In genomic region chr2:96952976-96953610, GRCh38 we compare ENCODE assay signal across 15 cellular contexts. TPM values are rescaled to one million over a fixed set of nuclear protein-coding genes. Genes with fewer than 3 reads are reported as not detected.
A peak's percentile ranks its signal among the peaks of the same experiment; 100 is the strongest.
DNase-seq lines count a peak whose midpoint lies in the region; ATAC-seq, FAIRE-seq and TF ChIP-seq lines count a peak whose summit lies in the region.
"Had no signal": no experiment of that assay in that cellular context is flagged by ENCODE, and none has a peak within 500 bp of the region (broad histone marks: within the 10 kb centered on the region; RNA-seq: fewer than 3 reads in every experiment).

No MANE protein-coding gene starts in this region.

- BruUV-seq in PC-3 (replicated peaks; lab: Mats Ljungman, UMichigan), result no TSS peak

- H3K27ac Mint-ChIP-seq in activated CD4-positive, alpha-beta T cell treated with anti-CD3 and anti-CD28 coated beads, Interleukin-2, amount 10 ng/mL, durations not matched to agents 7 days and 5 days, result peak overlapping the region; percentile 77
- H3K27ac Mint-ChIP-seq in mesothelial cell of epicardium, result peak overlapping the region; percentile 92
- H3K27ac Mint-ChIP-seq in HFFc6, result no peak overlapping the region

- H4K8ac ChIP-seq in H1 (ENCODE audit: extremely low read depth, insufficient read depth, low read length), result 0 out of 2 replicates have a peak overlapping the region, but pooled peaks have one; percentile 48

- no peak for TF ChIP-seq POLR2A in H1 (IDR thresholded peaks at IDR 0.05; ENCODE audit: control extremely low read depth in 1 of 2, low read depth in 2 of 2, low read length in 2 of 2)

- H3K4me3 ChIP-seq in H1 (ENCODE audit: extremely low read depth in 1 of 4, insufficient read depth in 2 of 4, low read depth in 3 of 4, low read length in 4 of 4) (no peak overlapping the region), PC-3 (ENCODE audit: low read length) (no peak overlapping the region)

- no peak for TF ChIP-seq RAD21 in H1 (IDR thresholded peaks at IDR 0.05 in 1 of 2, conservative IDR thresholded peaks at IDR 0.05 in 1 of 2; ENCODE audit: low read depth in 2 of 2, low read length in 2 of 2)

- H3K9me3 ChIP-seq in H1 (ENCODE audit: insufficient read depth in 2 of 2, low read depth in 1 of 2, low read length in 1 of 2) (no peaks in the 10 kb centered on the region), PC-3 (ENCODE audit: low read length) (no peaks in the 10 kb centered on the region)

- no peak overlapping the region; the same call in 1 of the 2 replicates for H2BK12ac ChIP-seq in H1 (ENCODE audit: low read depth, low read length)

- H4K5ac ChIP-seq in H1 (ENCODE audit: insufficient read length, low read depth, low read length), result no peak overlapping the region

- ATAC-seq in PC-3, result no peak

- no peak overlapping the region; a peak in 1 of 7 replicates for H3K9ac ChIP-seq in H1 (replicated peaks in 1 of 4; ENCODE audit: extremely low read depth in 1 of 4, low read depth in 3 of 4, low read length in 3 of 4)
- no peak overlapping the region for H3K9ac ChIP-seq in PC-3 (ENCODE audit: low read length)

- CTCF ChIA-PET in activated CD4-positive, alpha-beta T cell treated with anti-CD3 and anti-CD28 coated beads, Interleukin-2, amount 10 ng/mL, durations not matched to agents 7 days and 5 days (lab: Charles Lee), result interaction anchor here (0.9 to 4.7 kb wide), 6 partner anchors 12 to 95 kb away, joined by 4 to 36 read pairs (median 7); partner anchors contain the start of gene ANKRD39
- CTCF ChIA-PET in H1 (lab: Charles Lee; ENCODE audit: partially characterized antibody), result interaction anchor here (0.8 to 5.1 kb wide), 18 partner anchors 10 to 159 kb away, joined by 3 to 89 read pairs (median 8); partner anchors contain the start of genes ANKRD36, ANKRD39 and SEMA4C
- CTCF ChIA-PET in PC-3 (lab: Charles Lee), result interaction anchor here (0.8 kb wide), 1 partner anchor 95 kb away, joined by 10 read pairs; the partner anchor contains the start of gene ANKRD39

- no peaks in the 10 kb centered on the region for H3K9me3 Mint-ChIP-seq in activated CD4-positive, alpha-beta T cell treated with anti-CD3 and anti-CD28 coated beads, Interleukin-2, amount 10 ng/mL, durations not matched to agents 7 days and 5 days
- H3K9me3 Mint-ChIP-seq in mesothelial cell of epicardium (no peaks in the 10 kb centered on the region), HFFc6 (no peaks in the 10 kb centered on the region)

- peak overlapping the region; percentile 49 for H3K4ac ChIP-seq in H1 (replicated peaks; ENCODE audit: insufficient read length, low read depth, low read length)

- H4K20me1 ChIP-seq in H1 (replicated peaks in 1 of 2; ENCODE audit: control insufficient read depth in 1 of 2, insufficient read depth in 2 of 2, low read length in 2 of 2) (no peaks in the 10 kb centered on the region), PC-3 (ENCODE audit: low read length) (no peaks in the 10 kb centered on the region)

- H3K4me3 Mint-ChIP-seq in activated CD4-positive, alpha-beta T cell treated with anti-CD3 and anti-CD28 coated beads, Interleukin-2, amount 10 ng/mL, durations not matched to agents 7 days and 5 days, result no peak overlapping the region
- H3K4me3 Mint-ChIP-seq in mesothelial cell of epicardium, result peak overlapping the region; percentile 17
- no peak overlapping the region; the same call in 1 of the 2 replicates for H3K4me3 Mint-ChIP-seq in HFFc6

- H2AFZ ChIP-seq in H1 (ENCODE audit: low read length), result no peak overlapping the region
- no peak overlapping the region for H2AFZ ChIP-seq in PC-3 (ENCODE audit: low read length)

- WGBS in H1 (ENCODE audit: extremely low coverage in 1 of 2, insufficient coverage in 1 of 2, insufficient read length in 1 of 2, insufficient replicate concordance in 2 of 2, low coverage in 1 of 2, low lambda C conversion rate in 2 of 2, missing lambda C conversion rate in 1 of 2), 2 experiments, result 86% methylated on average over 11 of the region's 11 CpGs; no CpG with 5 or more reads in 1 of the 2 experiments

- POLR2A ChIA-PET in activated CD4-positive, alpha-beta T cell treated with anti-CD3 and anti-CD28 coated beads, Interleukin-2, amount 10 ng/mL, durations not matched to agents 7 days and 5 days (lab: Charles Lee), result no interaction called here
- POLR2A ChIA-PET in H1 (lab: Charles Lee; ENCODE audit: partially characterized antibody) (interaction anchor here (1.3 to 2.0 kb wide), 3 partner anchors 85 to 88 kb away, joined by 4 to 5 read pairs (median 4); no protein-coding TSS in a partner anchor), PC-3 (lab: Charles Lee; ENCODE audit: unreplicated experiment) (interaction anchor here (0.7 kb wide), 1 partner anchor 189 kb away, joined by 4 read pairs; no protein-coding TSS in a partner anchor)

- H3K23ac ChIP-seq in H1 (ENCODE audit: insufficient read length), result no peak overlapping the region

- H3F3A ChIP-seq in PC-3 (ENCODE audit: low read length, unreplicated experiment), result no peaks in the 10 kb centered on the region

- no peak overlapping the region for H2AK5ac ChIP-seq in H1 (ENCODE audit: low read depth, low read length)

- H3K27me3 Mint-ChIP-seq in activated CD4-positive, alpha-beta T cell treated with anti-CD3 and anti-CD28 coated beads, Interleukin-2, amount 10 ng/mL, durations not matched to agents 7 days and 5 days, result no peaks in the 10 kb centered on the region
- H3K27me3 Mint-ChIP-seq in mesothelial cell of epicardium (ENCODE audit: low read depth) (no peaks in the 10 kb centered on the region), HFFc6 (ENCODE audit: insufficient read depth) (peaks cover 28% of the 10 kb centered on the region)

- intact Hi-C loops in PC-3 (cut with micrococcal nuclease), result loop anchor here (5.0 kb wide), 1 partner anchor 81 kb away; the partner anchor contains the start of gene SEMA4C

- peaks cover 0 to 5% (median 1%) of the 10 kb centered on the region in 4 experiments; a peak in 3 of 7 replicates for H3K27me3 ChIP-seq in H1 (replicated peaks in 1 of 4; ENCODE audit: control insufficient read depth in 3 of 4, extremely low read depth in 1 of 4, insufficient read depth in 3 of 4, low read length in 3 of 4)
- H3K27me3 ChIP-seq in PC-3 (ENCODE audit: low read length), result no peaks in the 10 kb centered on the region
- H3K27me3 ChIP-seq: brain microvascular endothelial cell had no signal

- no peaks in the 10 kb centered on the region for H3K36me3 ChIP-seq in H1 (ENCODE audit: control insufficient read depth in 2 of 4, insufficient read depth in 4 of 4, low read length in 3 of 4)
- H3K36me3 ChIP-seq in PC-3 (ENCODE audit: low read depth, low read length), result no peaks in the 10 kb centered on the region
- H3K36me3 ChIP-seq: brain microvascular endothelial cell had no signal

- peaks cover 4 to 9% (median 7%) of the 10 kb centered on the region in 4 experiments; a peak in 6 of 7 replicates for H3K4me1 ChIP-seq in H1 (replicated peaks in 1 of 4; ENCODE audit: control insufficient read depth in 3 of 4, insufficient read depth in 4 of 4, low read length in 3 of 4)
- H3K4me1 ChIP-seq in PC-3 (ENCODE audit: insufficient read depth, low read length), result peaks cover 4% of the 10 kb centered on the region; the same call in 1 of the 2 replicates

- no peak overlapping the region for H3K56ac ChIP-seq in H1 (replicated peaks; ENCODE audit: insufficient read length, low read depth, low read length)

- no peak for TF ChIP-seq EP300 in H1 (IDR thresholded peaks at IDR 0.05; ENCODE audit: borderline replicate concordance in 1 of 2, low read depth in 2 of 2, low read length in 2 of 2)

- H3K79me1 ChIP-seq in H1 (ENCODE audit: low read depth, low read length), result no peaks in the 10 kb centered on the region

- H3K4me1 Mint-ChIP-seq in activated CD4-positive, alpha-beta T cell treated with anti-CD3 and anti-CD28 coated beads, Interleukin-2, amount 10 ng/mL, durations not matched to agents 7 days and 5 days, result peaks cover 41% of the 10 kb centered on the region
- H3K4me1 Mint-ChIP-seq in mesothelial cell of epicardium (peaks cover 58% of the 10 kb centered on the region), HFFc6 (ENCODE audit: low read depth) (peaks cover 10% of the 10 kb centered on the region)

- no peak overlapping the region for H3K18ac ChIP-seq in H1 (ENCODE audit: extremely low read depth, low read length)

- no peak overlapping the region for H2BK5ac ChIP-seq in H1 (ENCODE audit: low read depth, low read length)

- H3K23me2 ChIP-seq in H1 (ENCODE audit: low read depth, low read length), result no peaks in the 10 kb centered on the region

- DNase-seq in activated CD4-positive, alpha-beta T cell treated with anti-CD3 and anti-CD28 coated beads, Interleukin-2, amount 10 ng/mL, durations not matched to agents 7 days and 5 days, result no peak
- no peak for DNase-seq in activated CD4-positive, alpha-beta T cell treated with anti-CD3 and anti-CD28 coated beads, Interleukin-2, amount 50 U/mL, for 1 hour
- DNase-seq in H1 (ENCODE audit: low read depth in 1 of 2, low spot score in 2 of 2) (no peak), mesothelial cell of epicardium (ENCODE audit: low spot score in 2 of 2, unreplicated experiment in 2 of 2) (no peak), PC-3 (no peak), HFFc6 (no peak), hepatic stellate cell (ENCODE audit: low spot score) (no peak)
- DNase-seq: brain microvascular endothelial cell, DMS153, NCI-H146, small intestine had no signal

- FAIRE-seq in H1 (lab: Jason Lieb, UNC), result no peak
- FAIRE-seq: A204.1, small intestine had no signal

- no peak overlapping the region for H3K14ac ChIP-seq in H1 (ENCODE audit: insufficient read length)

- no peak overlapping the region for H4K91ac ChIP-seq in H1 (replicated peaks; ENCODE audit: insufficient read length, low read length)

- no peak overlapping the region for H2BK15ac ChIP-seq in H1 (ENCODE audit: low read length)

- no peak overlapping the region for H2BK120ac ChIP-seq in H1 (replicated peaks; ENCODE audit: low read depth, low read length)

- H3K27ac ChIP-seq in H1 (ENCODE audit: low read depth, low read length) (no peak overlapping the region), temporal lobe (ENCODE audit: low read depth, low read length) (peak overlapping the region; percentile 22), PC-3 (ENCODE audit: low read length) (no peak overlapping the region)
- H3K27ac ChIP-seq: brain microvascular endothelial cell had no signal

- no peaks in the 10 kb centered on the region for H3K9me2 ChIP-seq in PC-3 (replicated peaks; ENCODE audit: low read length)

- H3K4me2 ChIP-seq in H1 (ENCODE audit: insufficient read depth in 1 of 2, low read depth in 2 of 2, low read length in 2 of 2) (no peak overlapping the region), PC-3 (ENCODE audit: low read length) (no peak overlapping the region)

- H3K36me3 Mint-ChIP-seq in activated CD4-positive, alpha-beta T cell treated with anti-CD3 and anti-CD28 coated beads, Interleukin-2, amount 10 ng/mL, durations not matched to agents 7 days and 5 days (ENCODE audit: low read depth), result no peaks in the 10 kb centered on the region
- H3K36me3 Mint-ChIP-seq in mesothelial cell of epicardium, result no peaks in the 10 kb centered on the region
- H3K36me3 Mint-ChIP-seq in HFFc6 (ENCODE audit: low read depth), result no peaks in the 10 kb centered on the region

- H3K79me2 ChIP-seq in H1 (ENCODE audit: control insufficient read depth in 1 of 2, insufficient read depth in 2 of 2, low read length in 2 of 2) (no peaks in the 10 kb centered on the region), PC-3 (ENCODE audit: low read length) (no peaks in the 10 kb centered on the region)

- TF ChIP-seq CTCF in H1 (IDR thresholded peaks at IDR 0.05; ENCODE audit: control extremely low read depth in 1 of 3, insufficient read depth in 1 of 3, low read depth in 1 of 3, low read length in 3 of 3) (no peak), mesothelial cell of epicardium (IDR thresholded peaks at IDR 0.05; ENCODE audit: unreplicated experiment) (no peak), PC-3 (conservative IDR thresholded peaks at IDR 0.05; ENCODE audit: low read depth, low read length) (no peak), HFFc6 (IDR thresholded peaks at IDR 0.05) (no peak)

- no peak overlapping the region for H2BK20ac ChIP-seq in H1 (ENCODE audit: low read length)

RNA-seq across cellular contexts. Expression of gene FAM178B, which starts 33.3 kb away (rescaled TPM):
- under 1 TPM; 0.47 to 0.79 TPM for total RNA-seq in activated CD4-positive, alpha-beta T cell treated with anti-CD3 and anti-CD28 coated beads, Interleukin-2, amount 10 ng/mL, durations not matched to agents 7 days and 5 days
- total RNA-seq in H1 (2021; fragmentation: NEBNext Ultra II Directional; extraction: Animal tissue kit (Norgen Biotek cat#: 25700)), result 0.63 and 0.65 TPM in 2 replicates
- 0.91 and 1.4 TPM in 2 replicates for polyA plus RNA-seq in H1 (2011; rRNA removed)
- 0.36 TPM for polyA plus RNA-seq in H1 (2011; cell fraction: cytosol; rRNA removed)
- 0.73 TPM for polyA plus RNA-seq in H1 (2011; cell fraction: nucleus; rRNA removed)
- 0.51 to 0.81 TPM (median 0.59 TPM) in 4 replicates for polyA plus RNA-seq in H1 (2012, experiment 1 of 2)
- 0.21 TPM for polyA plus RNA-seq in H1 (2012, experiment 2 of 2)
- polyA plus RNA-seq in H1 (2013, experiment 1 of 2), result 0.53 TPM
- polyA plus RNA-seq in H1 (2013, experiment 2 of 2), result 0.57 TPM
- polyA minus RNA-seq in H1 (2011; rRNA and poly(A)+ RNA removed), result not detected in 2 replicates
- not detected for polyA minus RNA-seq in H1 (2011; cell fraction: cytosol; rRNA and poly(A)+ RNA removed)
- not detected for polyA minus RNA-seq in H1 (2011; cell fraction: nucleus; rRNA and poly(A)+ RNA removed)
- total RNA-seq in mesothelial cell of epicardium (1.1 to 1.6 TPM (median 1.5 TPM) in 3 replicates), temporal lobe (not detected), PC-3 (2014; rRNA removed) (not detected in 2 replicates)
- total RNA-seq in HFFc6 (2021; fragmentation: NEBNext Ultra II Directional; extraction: Animal tissue kit (Norgen Biotek cat#: 25700)), result not detected
- total RNA-seq: HT-29, lung microvascular endothelial cell had no signal
